9 cellular contexts compared by ENCODE assay signal in the genomic region with DNA sequence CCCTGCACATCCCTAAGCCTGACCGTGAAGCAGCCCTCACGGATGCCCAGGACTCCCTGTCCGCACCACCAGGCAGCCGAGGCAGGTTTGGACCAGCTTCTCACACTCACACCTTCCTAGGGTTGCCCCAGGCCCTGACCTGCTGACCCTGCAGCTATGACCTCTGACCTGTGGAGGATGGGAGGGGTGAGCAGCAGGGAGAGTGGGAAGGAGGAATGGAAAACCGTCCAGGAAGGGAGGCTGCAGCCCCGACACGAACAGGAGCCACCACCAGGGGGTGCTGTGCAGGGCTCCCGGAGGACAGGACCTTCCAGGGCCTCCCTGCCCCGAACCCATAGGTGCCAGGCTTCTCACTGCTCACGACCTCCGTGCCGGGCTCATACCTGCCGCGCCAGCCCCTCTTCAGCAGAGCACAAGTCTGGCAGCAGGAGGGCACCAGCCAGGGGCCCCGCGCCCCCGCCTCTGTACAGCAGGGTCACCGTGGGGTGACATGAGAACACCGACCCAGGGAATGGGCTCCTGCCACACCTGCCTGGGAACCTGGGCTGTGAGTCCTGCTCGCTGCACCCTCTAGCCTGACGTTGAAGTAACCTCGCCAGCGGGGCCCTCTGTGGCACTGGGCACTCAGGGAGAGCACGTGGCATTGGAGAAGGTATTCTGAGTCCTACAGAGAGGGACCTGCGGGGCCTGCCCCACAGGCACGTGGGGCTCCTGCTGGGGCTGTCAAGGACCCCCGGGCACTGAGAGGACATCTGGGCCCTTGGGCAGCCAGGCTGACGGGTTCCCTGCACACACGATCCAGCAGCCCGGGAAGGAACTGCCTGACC. TPM values are rescaled to one million over a fixed set of nuclear protein-coding genes. Genes with fewer than 3 reads are reported as not detected.
DNase-seq lines count a peak whose midpoint lies in the region; ATAC-seq, FAIRE-seq and TF ChIP-seq lines count a peak whose summit lies in the region.
"Had no signal": no experiment of that assay in that cellular context is flagged by ENCODE, and none has a peak within 500 bp of the region (broad histone marks: within the 10 kb centered on the region; RNA-seq: fewer than 3 reads in every experiment).

No MANE protein-coding gene starts in this region.

- H3K4me1 Mint-ChIP-seq in nephron: peaks cover 6% of the 10 kb centered on the region

- H3K9me2 ChIP-seq in PC-3 (replicated peaks; ENCODE audit: low read length): no peaks in the 10 kb centered on the region

- H3K36me3 ChIP-seq in PC-3 (ENCODE audit: low read depth, low read length) (no peaks in the 10 kb centered on the region), fibroblast of lung (ENCODE audit: control insufficient read depth, insufficient read depth, low read length) (peaks cover 37% of the 10 kb centered on the region)

- H3F3A ChIP-seq in PC-3 (ENCODE audit: low read length, unreplicated experiment): no peaks in the 10 kb centered on the region

- H3K4me1 ChIP-seq in A549 (peaks cover 4% of the 10 kb centered on the region; the same call in 2 of the 3 replicates), PC-3 (ENCODE audit: insufficient read depth, low read length) (no peaks in the 10 kb centered on the region), fibroblast of lung (ENCODE audit: control insufficient read depth, extremely low read depth, insufficient read depth, low read length) (peaks cover 2% of the 10 kb centered on the region)

- TF ChIP-seq POLR2A in A549 (IDR thresholded peaks at IDR 0.05; ENCODE audit: low read length): no peak
- TF ChIP-seq POLR2A in GM12892 (IDR thresholded peaks at IDR 0.05; ENCODE audit: low read depth, low read length): no peak

- WGBS in A549 (ENCODE audit: missing lambda C conversion rate): 66% methylated on average over 16 of the region's 30 CpGs

- H3K27me3 Mint-ChIP-seq in nephron (ENCODE audit: low read depth): peaks cover 10% of the 10 kb centered on the region
- H3K27me3 Mint-ChIP-seq: stimulated activated naive CD8-positive, alpha-beta T cell treated with anti-CD3 and anti-CD28 coated beads, Interleukin-15, Interleukin-2, amounts not matched to agents 100 ng/mL and 50 ng/mL, for 24 hours had no signal

- H4K20me1 ChIP-seq in PC-3 (ENCODE audit: low read length) (no peaks in the 10 kb centered on the region), fibroblast of lung (ENCODE audit: control insufficient read depth, extremely low read depth, insufficient read depth, low read length) (peaks cover 1% of the 10 kb centered on the region)

- no peak overlapping the region for H3K27ac ChIP-seq in A549
- no peak overlapping the region for H3K27ac ChIP-seq in PC-3 (ENCODE audit: low read length)
- H3K27ac ChIP-seq in fibroblast of lung (ENCODE audit: insufficient read depth, low read length): no peak overlapping the region

- DNase-seq in A549 (ENCODE audit: low read depth in 1 of 2, low spot score in 1 of 2): peak; percentile 77 to 83
- DNase-seq in GM12892 (ENCODE audit: insufficient read length): peak; percentile 87
- DNase-seq in PC-3: peak; percentile 65
- DNase-seq in activated T-cell treated with anti-CD3 and anti-CD28 coated beads, Interleukin-2, amount 50 U/mL, for 48 hours: peak; percentile 81
- DNase-seq in fibroblast of lung (ENCODE audit: low read depth in 2 of 2): peak; percentile 43 to 71
- DNase-seq in stimulated activated naive CD8-positive, alpha-beta T cell treated with anti-CD3 and anti-CD28 coated beads, Interleukin-15, Interleukin-2, amounts not matched to agents 100 U/mL and 50 U/mL, for 24 hours: peak; percentile 86

- intact Hi-C loops in PC-3 (cut with micrococcal nuclease): no loop called here

- no peak for TF ChIP-seq EP300 in A549 (IDR thresholded peaks at IDR 0.05)

- H3K4me2 ChIP-seq in A549: no peak overlapping the region
- no peak overlapping the region for H3K4me2 ChIP-seq in PC-3 (ENCODE audit: low read length)
- no peak overlapping the region for H3K4me2 ChIP-seq in fibroblast of lung (ENCODE audit: extremely low read depth, insufficient read depth, low read length)

- H3K9ac ChIP-seq in PC-3 (ENCODE audit: low read length) (no peak overlapping the region), fibroblast of lung (ENCODE audit: insufficient read depth, low read length) (no peak overlapping the region)

- H3K36me3 Mint-ChIP-seq in nephron (ENCODE audit: low read depth): no peaks in the 10 kb centered on the region

- POLR2A ChIA-PET in A549 (lab: Yijun Ruan, JAX) (no interaction called here), PC-3 (lab: Charles Lee; ENCODE audit: unreplicated experiment) (no interaction called here)

- H3K27me3 ChIP-seq in PC-3 (ENCODE audit: low read length): no peaks in the 10 kb centered on the region
- H3K27me3 ChIP-seq in fibroblast of lung (ENCODE audit: control insufficient read depth, insufficient read depth, low read length): no peaks in the 10 kb centered on the region

- no peaks in the 10 kb centered on the region for H3K9me3 Mint-ChIP-seq in nephron
- H3K9me3 Mint-ChIP-seq: stimulated activated naive CD8-positive, alpha-beta T cell treated with anti-CD3 and anti-CD28 coated beads, Interleukin-15, Interleukin-2, amounts not matched to agents 100 ng/mL and 50 ng/mL, for 24 hours had no signal

- no TSS peak for BruUV-seq in PC-3 (replicated peaks; lab: Mats Ljungman, UMichigan)

- H2AFZ ChIP-seq in PC-3 (ENCODE audit: low read length) (no peak overlapping the region), fibroblast of lung (ENCODE audit: low read length) (no peak overlapping the region)

- peak; percentile 73 to 85 for ATAC-seq in A549
- peak; percentile 78 for ATAC-seq in PC-3
- ATAC-seq in stimulated activated naive CD8-positive, alpha-beta T cell treated with anti-CD3 and anti-CD28 coated beads, Interleukin-15, Interleukin-2, amounts not matched to agents 100 U/mL and 50 U/mL, for 24 hours: peak; percentile 34
- ATAC-seq in GM21447 (IDR thresholded peaks at IDR 0.05; ENCODE audit: unreplicated experiment): no peak

- H3K4me3 ChIP-seq in A549 (no peak overlapping the region), PC-3 (ENCODE audit: low read length) (no peak overlapping the region), fibroblast of lung (replicated peaks in 1 of 4; ENCODE audit: control extremely low read depth in 1 of 4, insufficient read depth in 1 of 4, low read depth in 3 of 4, low read length in 4 of 4) (no peak overlapping the region)

- H3K9me3 ChIP-seq in A549: no peaks in the 10 kb centered on the region
- no peaks in the 10 kb centered on the region for H3K9me3 ChIP-seq in PC-3 (ENCODE audit: low read length)
- H3K9me3 ChIP-seq in fibroblast of lung (ENCODE audit: control insufficient read depth, insufficient read depth, low read depth, low read length): no peaks in the 10 kb centered on the region

- FAIRE-seq in A549 (lab: Jason Lieb, UNC) (no peak), GM12892 (lab: Jason Lieb, UNC) (peak; percentile 74)

- no peaks in the 10 kb centered on the region for H3K79me2 ChIP-seq in PC-3 (ENCODE audit: low read length)
- peaks cover 31% of the 10 kb centered on the region for H3K79me2 ChIP-seq in fibroblast of lung (ENCODE audit: control insufficient read depth, insufficient read depth, low read length)

- no peak overlapping the region for H3K4me3 Mint-ChIP-seq in nephron
- H3K4me3 Mint-ChIP-seq: stimulated activated naive CD8-positive, alpha-beta T cell treated with anti-CD3 and anti-CD28 coated beads, Interleukin-15, Interleukin-2, amounts not matched to agents 100 ng/mL and 50 ng/mL, for 24 hours had no signal

- CTCF ChIA-PET in A549 (lab: Yijun Ruan, JAX): interaction anchor here (0.6 to 31.8 kb wide), 18 partner anchors 2 to 475 kb away, joined by 3 to 596 read pairs (median 4); no protein-coding TSS in a partner anchor
- CTCF ChIA-PET in PC-3 (lab: Charles Lee): no interaction called here

- no peak overlapping the region for H3K27ac Mint-ChIP-seq in nephron
- H3K27ac Mint-ChIP-seq: stimulated activated naive CD8-positive, alpha-beta T cell treated with anti-CD3 and anti-CD28 coated beads, Interleukin-15, Interleukin-2, amounts not matched to agents 100 ng/mL and 50 ng/mL, for 24 hours had no signal

- peak; percentile 47 to 50; a peak in 4 of 5 replicates for TF ChIP-seq RAD21 in A549 (conservative IDR thresholded peaks at IDR 0.05 in 1 of 2, IDR thresholded peaks at IDR 0.05 in 1 of 2)

- TF ChIP-seq CTCF in A549 (IDR thresholded peaks at IDR 0.05): peak; percentile 85
- TF ChIP-seq CTCF in PC-3 (conservative IDR thresholded peaks at IDR 0.05; ENCODE audit: low read depth, low read length): peak; percentile 82
- peak; percentile 69 to 85 for TF ChIP-seq CTCF in fibroblast of lung (conservative IDR thresholded peaks at IDR 0.05 in 1 of 2, IDR thresholded peaks at IDR 0.05 in 1 of 2; ENCODE audit: low read depth in 1 of 2, low read length in 2 of 2)
- peak; percentile 80 to 85 (median 82) for TF ChIP-seq CTCF in nephron (IDR thresholded peaks at IDR 0.05; ENCODE audit: unreplicated experiment in 3 of 3)

RNA-seq across cellular contexts. Expression of gene CTU2, which starts 37.6 kb away (rescaled TPM):
- polyA plus RNA-seq in A549 (2011; rRNA removed) (12.9 and 16.4 TPM in 2 replicates), A549 (2017; fragmentation: RNase III; extraction: RNeasy Plus Mini Kit Qiagen cat#74134 plus additional on column Dnase treatment) (20.9 to 22.3 TPM (median 21.8 TPM) in 3 replicates), fibroblast of lung (7.6 and 8.1 TPM in 2 replicates)
- polyA plus RNA-seq in A549 (2012; cell fraction: cytosol; rRNA removed): 30.3 and 39.9 TPM in 2 replicates
- polyA plus RNA-seq in A549 (2012; cell fraction: nucleus; rRNA removed): 80.2 and 91.9 TPM in 2 replicates
- polyA minus RNA-seq in A549 (2011; rRNA and poly(A)+ RNA removed): 16.8 and 21.7 TPM in 2 replicates
- polyA plus RNA-seq in GM12892 (2012; ENCODE audit: missing spikeins): 7.5 TPM
- total RNA-seq in PC-3 (2014; rRNA removed) (30.3 and 39.4 TPM in 2 replicates), fibroblast of lung (11.9 and 13.4 TPM in 2 replicates)
- polyA plus RNA-seq in fibroblast of lung (2012): 17.9 and 24.7 TPM in 2 replicates
- 9.5 and 19.2 TPM in 2 replicates for polyA minus RNA-seq in fibroblast of lung (ENCODE audit: low replicate concordance)

RNA-seq across cellular contexts. Expression of gene RNF166, which starts 37.7 kb away (rescaled TPM):
- polyA plus RNA-seq in A549 (2011; rRNA removed) (7.9 and 9.4 TPM in 2 replicates), A549 (2017; fragmentation: RNase III; extraction: RNeasy Plus Mini Kit Qiagen cat#74134 plus additional on column Dnase treatment) (10.4 to 11.6 TPM (median 11.6 TPM) in 3 replicates), fibroblast of lung (6.6 and 8.2 TPM in 2 replicates)
- 21.5 and 29.0 TPM in 2 replicates for polyA plus RNA-seq in A549 (2012; cell fraction: cytosol; rRNA removed)
- polyA plus RNA-seq in A549 (2012; cell fraction: nucleus; rRNA removed): 51.0 and 68.4 TPM in 2 replicates
- 9.8 and 16.2 TPM in 2 replicates for polyA minus RNA-seq in A549 (2011; rRNA and poly(A)+ RNA removed)
- 5.4 TPM for polyA plus RNA-seq in GM12892 (2012; ENCODE audit: missing spikeins)
- total RNA-seq in PC-3 (2014; rRNA removed) (25.2 and 28.8 TPM in 2 replicates), fibroblast of lung (9.7 and 13.6 TPM in 2 replicates)
- polyA plus RNA-seq in fibroblast of lung (2012): 7.5 and 12.3 TPM in 2 replicates
- polyA minus RNA-seq in fibroblast of lung (ENCODE audit: low replicate concordance): 7.3 and 8.0 TPM in 2 replicates

RNA-seq across cellular contexts. Expression of gene PIEZO1, which starts 41.1 kb away (rescaled TPM):
- polyA plus RNA-seq in A549 (2011; rRNA removed) (26.1 and 35.9 TPM in 2 replicates), A549 (2017; fragmentation: RNase III; extraction: RNeasy Plus Mini Kit Qiagen cat#74134 plus additional on column Dnase treatment) (78.3 to 84.7 TPM (median 79.1 TPM) in 3 replicates), fibroblast of lung (94.5 and 126 TPM in 2 replicates)
- 141 and 172 TPM in 2 replicates for polyA plus RNA-seq in A549 (2012; cell fraction: cytosol; rRNA removed)
- 630 and 946 TPM in 2 replicates for polyA plus RNA-seq in A549 (2012; cell fraction: nucleus; rRNA removed)
- 43.0 and 54.8 TPM in 2 replicates for polyA minus RNA-seq in A549 (2011; rRNA and poly(A)+ RNA removed)
- 33.8 TPM for polyA plus RNA-seq in GM12892 (2012; ENCODE audit: missing spikeins)
- total RNA-seq in PC-3 (2014; rRNA removed) (180 and 251 TPM in 2 replicates), fibroblast of lung (135 and 313 TPM in 2 replicates)
- 184 and 260 TPM in 2 replicates for polyA plus RNA-seq in fibroblast of lung (2012)
- polyA minus RNA-seq in fibroblast of lung (ENCODE audit: low replicate concordance): 1,099 and 1,312 TPM in 2 replicates

RNA-seq across cellular contexts. Expression of gene SNAI3, which starts 57.6 kb away (rescaled TPM):
- not detected in 2 replicates for polyA plus RNA-seq in A549 (2011; rRNA removed)
- polyA plus RNA-seq in A549 (2012; cell fraction: cytosol; rRNA removed): 0.05 TPM in 1 of 2 replicates, not detected in the other
- 0.07 TPM in 1 of 2 replicates, not detected in the other for polyA plus RNA-seq in A549 (2012; cell fraction: nucleus; rRNA removed)
- 0.05 to 0.08 TPM in 2 of 3 replicates, not detected in the other for polyA plus RNA-seq in A549 (2017; fragmentation: RNase III; extraction: RNeasy Plus Mini Kit Qiagen cat#74134 plus additional on column Dnase treatment)
- not detected in 2 replicates for polyA minus RNA-seq in A549 (2011; rRNA and poly(A)+ RNA removed)
- 1.0 TPM for polyA plus RNA-seq in GM12892 (2012; ENCODE audit: missing spikeins)
- total RNA-seq in PC-3 (2014; rRNA removed): 0.22 and 0.46 TPM in 2 replicates
- total RNA-seq in fibroblast of lung: under 0.01 and 0.17 TPM in 2 replicates
- 0.03 TPM in 1 of 2 replicates, not detected in the other for polyA plus RNA-seq in fibroblast of lung
- 0.55 and 0.83 TPM in 2 replicates for polyA plus RNA-seq in fibroblast of lung (2012)
- not detected in 2 replicates for polyA minus RNA-seq in fibroblast of lung (ENCODE audit: low replicate concordance)

RNA-seq across cellular contexts. Expression of gene CDT1, which starts 59.7 kb away (rescaled TPM):
- polyA plus RNA-seq in A549 (2011; rRNA removed) (3.4 and 3.8 TPM in 2 replicates), A549 (2017; fragmentation: RNase III; extraction: RNeasy Plus Mini Kit Qiagen cat#74134 plus additional on column Dnase treatment) (16.0 to 17.5 TPM (median 17.0 TPM) in 3 replicates), fibroblast of lung (1.3 and 4.5 TPM in 2 replicates)
- polyA plus RNA-seq in A549 (2012; cell fraction: cytosol; rRNA removed): 30.8 and 47.0 TPM in 2 replicates
- 41.9 and 85.6 TPM in 2 replicates for polyA plus RNA-seq in A549 (2012; cell fraction: nucleus; rRNA removed)
- 4.1 and 6.5 TPM in 2 replicates for polyA minus RNA-seq in A549 (2011; rRNA and poly(A)+ RNA removed)
- polyA plus RNA-seq in GM12892 (2012; ENCODE audit: missing spikeins): 6.4 TPM
- total RNA-seq in PC-3 (2014; rRNA removed) (43.0 and 76.6 TPM in 2 replicates), fibroblast of lung (0.77 and 3.6 TPM in 2 replicates)
- polyA plus RNA-seq in fibroblast of lung (2012): 4.2 and 19.0 TPM in 2 replicates
- polyA minus RNA-seq in fibroblast of lung (ENCODE audit: low replicate concordance): 4.7 and 23.7 TPM in 2 replicates
